Comparison of ENCODE assay signal across 8 cellular contexts in the genomic region with DNA sequence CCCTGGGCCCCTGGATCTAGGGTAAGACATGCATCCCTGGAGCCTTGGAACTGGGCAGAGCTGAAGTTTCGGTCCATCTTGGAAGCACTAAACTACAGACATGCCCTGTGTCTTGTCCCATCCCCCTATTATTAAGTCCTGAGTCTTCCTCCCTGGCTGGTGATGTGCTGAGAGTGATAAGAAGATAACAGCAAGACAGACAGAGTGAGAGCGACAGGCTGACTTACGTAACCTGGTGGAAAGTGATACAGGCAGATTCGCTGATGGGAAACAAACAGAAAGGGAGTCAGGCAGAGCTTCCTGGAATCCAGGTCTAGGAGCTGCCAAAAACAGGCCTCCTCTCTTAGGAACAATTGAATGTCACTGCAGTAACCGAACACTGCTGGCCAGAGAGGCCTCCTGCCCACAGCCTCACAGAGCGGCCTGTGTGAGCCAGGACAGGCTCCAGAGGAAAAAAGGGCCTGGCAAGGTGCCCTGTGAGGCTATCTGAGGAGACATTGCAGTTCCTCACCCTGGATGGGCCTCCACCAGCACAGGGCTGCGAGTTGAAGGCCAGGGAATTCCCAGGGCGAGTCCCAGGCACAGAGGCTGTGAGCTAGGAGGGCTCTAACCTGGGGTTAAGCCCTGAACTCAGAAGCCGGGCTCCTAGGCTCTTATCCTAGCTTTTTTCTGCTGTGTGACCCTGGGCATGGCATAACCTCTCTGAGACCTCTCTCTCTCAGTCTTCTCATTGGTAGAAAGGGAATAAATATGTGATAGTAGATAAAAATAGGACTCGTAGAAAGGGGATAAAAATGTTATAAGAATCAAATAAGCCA. TPM values are rescaled to one million over a fixed set of nuclear protein-coding genes. Genes with fewer than 3 reads are reported as not detected.
DNase-seq lines count a peak whose midpoint lies in the region; ATAC-seq and TF ChIP-seq lines count a peak whose summit lies in the region.

No MANE protein-coding gene starts in this region.

- peak in 1 of 2 donors; percentile 61 for TF ChIP-seq POLR2A in adrenal gland (IDR thresholded peaks at IDR 0.05)
- no peak for TF ChIP-seq POLR2A in heart left ventricle (IDR thresholded peaks at IDR 0.05)
- no peak for TF ChIP-seq POLR2A in prostate gland (IDR thresholded peaks at IDR 0.05)

- peak overlapping the region; percentile 55 to 95 (median 88) for H3K27ac ChIP-seq in adrenal gland
- peak overlapping the region; percentile 72 to 91 (median 86) for H3K27ac ChIP-seq in heart left ventricle
- H3K27ac ChIP-seq in prostate gland, result peak overlapping the region; percentile 67 to 84

- no peak overlapping the region for H3K27ac Mint-ChIP-seq in Calu3 (ENCODE audit: unreplicated experiment)

- H3K36me3 Mint-ChIP-seq in Calu3 (ENCODE audit: insufficient read depth, unreplicated experiment), result no peaks in the 10 kb centered on the region

- H3K4me1 ChIP-seq in adrenal gland (replicated peaks in 1 of 2) (peaks cover 10 to 15% of the 10 kb centered on the region in 2 donors), heart left ventricle (peaks cover 0 to 41% (median 17%) of the 10 kb centered on the region in 12 donors), prostate gland (replicated peaks) (no peaks in the 10 kb centered on the region)

- no TSS peak for BruUV-seq in Calu3 (replicated peaks; lab: Mats Ljungman, UMichigan)

- TF ChIP-seq CTCF in Calu3 (IDR thresholded peaks at IDR 0.05; ENCODE audit: unreplicated experiment) (no peak), adrenal gland (IDR thresholded peaks at IDR 0.05) (no peak), heart left ventricle (IDR thresholded peaks at IDR 0.05) (no peak), prostate gland (IDR thresholded peaks at IDR 0.05) (no peak)

- intact Hi-C loops in Calu3 (cut with micrococcal nuclease; ENCODE audit: unreplicated experiment) (no loop called here), adrenal gland (cut with DNase I) (no loop called here), heart left ventricle (cut with DNase I) (loop anchor here in 1 of 10 donors (10.0 kb wide), 1 partner anchor 67 kb away; the partner anchor contains the start of gene SLC9A8), prostate gland (cut with DNase I) (no loop called here)

- no peak overlapping the region for H3K4me3 Mint-ChIP-seq in Calu3 (ENCODE audit: low read depth, unreplicated experiment)

- WGBS in adrenal gland, 4 donors, result 21 to 36% (median 25%) methylated on average over 8 to 10 of the region's 10 CpGs
- WGBS in heart left ventricle, 4 donors, result 20 to 31% (median 26%) methylated on average over 10 of the region's 10 CpGs
- WGBS in prostate gland, result 32% methylated on average over 10 of the region's 10 CpGs

- H3K4me3 ChIP-seq in adrenal gland (no peak overlapping the region), heart left ventricle (no peak overlapping the region), prostate gland (no peak overlapping the region)

- no peaks in the 10 kb centered on the region for H3K9me3 ChIP-seq in adrenal gland (replicated peaks in 1 of 3)
- H3K9me3 ChIP-seq in heart left ventricle, result no peaks in the 10 kb centered on the region
- no peaks in the 10 kb centered on the region for H3K9me3 ChIP-seq in prostate gland

- H3K27me3 ChIP-seq in adrenal gland, result no peaks in the 10 kb centered on the region
- no peaks in the 10 kb centered on the region for H3K27me3 ChIP-seq in heart left ventricle
- no peaks in the 10 kb centered on the region for H3K27me3 ChIP-seq in prostate gland (replicated peaks; ENCODE audit: insufficient read depth)

- DNase-seq in Calu3, result peak; percentile 20
- DNase-seq in adrenal gland, result peak; percentile 85 to 98 (median 97)
- DNase-seq in heart left ventricle, result peak; percentile 88 to 97 (median 93)
- peak; percentile 80 for DNase-seq in prostate gland (ENCODE audit: low spot score)
- no peak for DNase-seq in foreskin melanocyte
- no peak for DNase-seq in glomerular visceral epithelial cell (ENCODE audit: extremely low spot score)
- no peak for DNase-seq in SW 1271 (lab: John Stamatoyannopoulos, UW)
- DNase-seq in NCI-H446 treated with DMSO at 0.1 percent for 48 hours (lab: John Stamatoyannopoulos, UW), result no peak

- CTCF ChIA-PET in Calu3 (lab: Charles Lee), result no interaction called here

- peak; percentile 96 to 99 (median 98) for ATAC-seq in heart left ventricle

- H3K4me1 Mint-ChIP-seq in Calu3 (ENCODE audit: low read depth, unreplicated experiment), result peaks cover 11% of the 10 kb centered on the region

- H3K27me3 Mint-ChIP-seq in Calu3 (ENCODE audit: unreplicated experiment), result no peaks in the 10 kb centered on the region

- no peaks in the 10 kb centered on the region for H3K9me3 Mint-ChIP-seq in Calu3 (ENCODE audit: low read depth, unreplicated experiment)

- H3K36me3 ChIP-seq in adrenal gland (replicated peaks in 1 of 2) (no peaks in the 10 kb centered on the region), heart left ventricle (no peaks in the 10 kb centered on the region), prostate gland (no peaks in the 10 kb centered on the region)

RNA-seq across cellular contexts. Expression of gene B4GALT5, which starts 34.2 kb away (rescaled TPM):
- total RNA-seq in Calu3 (2022) (117 and 131 TPM in 2 replicates), adrenal gland (100 to 1,000 TPM in 2 of 8 donors, 10 to 100 TPM in 6; 47.4 to 137 (median 69.1) TPM), heart left ventricle (10 to 100 TPM; 17.0 to 60.4 (median 33.5) TPM), prostate gland (10 to 100 TPM; 17.8 to 53.7 TPM)
- polyA plus RNA-seq in adrenal gland (10 to 100 TPM; 14.2 to 77.7 (median 18.1) TPM), heart left ventricle (10 to 100 TPM in 1 of 2 donors, 1 to 10 TPM in 1; 7.0 to 29.3 TPM)

Comparison
In these comparisons a context has a peak if more than half of its experiments do, and no peak if none do; other contexts are left out.
1. DNase-seq: peak in Calu3 (single experiment), adrenal gland (7 of 7), heart left ventricle (5 of 5) and prostate gland (single experiment); none in foreskin melanocyte (single experiment), glomerular visceral epithelial cell (single experiment), SW 1271 (0 of 2) and NCI-H446 treated with DMSO at 0.1 percent for 48 hours (single experiment).
2. Peak in every context shown above with its lines, with median percentiles within 50 percentile points of each other: H3K27ac ChIP-seq.